8 cellular contexts compared by ENCODE assay signal in the genomic region with DNA sequence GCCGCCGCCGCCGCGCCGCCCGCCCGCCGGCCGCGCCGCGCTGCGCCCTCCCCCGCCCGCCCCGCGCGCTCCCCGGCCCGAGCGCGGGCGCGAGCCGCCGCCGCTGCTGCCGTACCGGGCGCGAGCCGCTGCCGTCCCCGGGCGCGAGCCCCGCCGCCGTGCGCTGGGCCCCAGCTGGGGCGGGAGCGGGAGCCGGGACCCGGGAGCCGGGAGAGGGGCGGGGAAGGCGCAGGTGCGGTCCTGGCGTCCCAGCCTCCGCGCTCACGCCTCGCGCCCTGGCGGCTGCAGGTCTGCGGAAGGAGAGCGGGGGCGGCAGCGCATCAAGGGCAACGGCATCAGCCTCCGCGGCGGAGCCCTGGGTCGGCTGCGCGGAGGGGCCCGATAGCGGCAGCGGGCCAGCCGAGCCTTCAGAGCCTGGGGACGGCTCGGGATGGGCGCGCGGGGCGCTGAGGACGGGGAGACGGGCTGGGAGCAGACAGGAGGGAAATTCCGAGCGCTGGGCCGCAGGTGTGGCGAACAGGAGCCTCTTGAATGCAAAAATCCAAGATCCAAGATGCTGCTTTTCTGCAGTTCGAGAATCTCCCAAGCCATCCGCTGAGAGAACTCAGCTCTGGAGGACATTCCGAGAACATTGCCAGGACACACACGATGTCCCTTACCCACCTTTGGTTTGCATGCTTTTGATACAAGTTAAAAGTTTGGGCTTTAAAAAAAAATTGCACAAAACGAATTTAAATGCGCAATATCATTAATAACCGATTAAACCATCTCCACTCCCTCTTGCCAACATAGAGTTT.
DNase-seq lines count a peak whose midpoint lies in the region; ATAC-seq and TF ChIP-seq lines count a peak whose summit lies in the region.

No MANE protein-coding gene starts in this region.

- peaks cover 8% of the 10 kb centered on the region for H3K4me1 Mint-ChIP-seq in activated T-cell treated with anti-CD3 and anti-CD28 coated beads, Interleukin-2, amount 50 U/mL, for 24 hours (ENCODE audit: low read depth)
- H3K4me1 Mint-ChIP-seq in T-helper 2 cell treated with Interferon-gamma antibody and Interleukin-4, amounts not matched to agents 5 μg/mL and 100 μg/mL, for 36 hours (ENCODE audit: low read depth), result peaks cover 4% of the 10 kb centered on the region
- peaks cover 5% of the 10 kb centered on the region for H3K4me1 Mint-ChIP-seq in progenitor cell of endocrine pancreas (ENCODE audit: low read depth)
- H3K4me1 Mint-ChIP-seq in stimulated activated memory B cell treated with anti-CD40 and anti-IgM and Interleukin-4, amounts not matched to agents 10 μg/mL and 1 μg/mL and 100 μg/mL, for 72 hours, result no peaks in the 10 kb centered on the region

- intact Hi-C loops in left cardiac atrium (cut with DNase I), result loop anchor here in 1 of 2 donors (5.0 kb wide), 1 partner anchor 119 kb away; no protein-coding TSS in a partner anchor

- peaks cover 2% of the 10 kb centered on the region for H3K9me3 Mint-ChIP-seq in activated T-cell treated with anti-CD3 and anti-CD28 coated beads, Interleukin-2, amount 50 U/mL, for 24 hours
- no peaks in the 10 kb centered on the region for H3K9me3 Mint-ChIP-seq in T-helper 2 cell treated with Interferon-gamma antibody and Interleukin-4, amounts not matched to agents 5 μg/mL and 100 μg/mL, for 36 hours
- no peaks in the 10 kb centered on the region for H3K9me3 Mint-ChIP-seq in progenitor cell of endocrine pancreas (ENCODE audit: low read depth)
- peaks cover 10% of the 10 kb centered on the region for H3K9me3 Mint-ChIP-seq in stimulated activated memory B cell treated with anti-CD40 and anti-IgM and Interleukin-4, amounts not matched to agents 10 μg/mL and 1 μg/mL and 100 μg/mL, for 72 hours

- peak; percentile 34 for DNase-seq in activated T-cell treated with anti-CD3 and anti-CD28 coated beads, Interleukin-2, amount 50 U/mL, for 24 hours
- DNase-seq in activated T-cell treated with anti-CD3 and anti-CD28 coated beads for 4 hours (no peak), left cardiac atrium (peak; percentile 44), progenitor cell of endocrine pancreas (ENCODE audit: low spot score, unreplicated experiment) (peak; percentile 70), GM10248 (ENCODE audit: extremely low spot score) (no peak)
- peak; percentile 5 for DNase-seq in T-helper 2 cell treated with Interferon-gamma antibody and Interleukin-4, amounts not matched to agents 5 μg/mL and 100 μg/mL, for 36 hours (ENCODE audit: low spot score)

- H3K27ac Mint-ChIP-seq in activated T-cell treated with anti-CD3 and anti-CD28 coated beads, Interleukin-2, amount 50 U/mL, for 24 hours, result no peak overlapping the region
- H3K27ac Mint-ChIP-seq in T-helper 2 cell treated with Interferon-gamma antibody and Interleukin-4, amounts not matched to agents 5 μg/mL and 100 μg/mL, for 36 hours, result no peak overlapping the region
- peak overlapping the region; percentile 83 for H3K27ac Mint-ChIP-seq in progenitor cell of endocrine pancreas
- no peak overlapping the region for H3K27ac Mint-ChIP-seq in stimulated activated memory B cell treated with anti-CD40 and anti-IgM and Interleukin-4, amounts not matched to agents 10 μg/mL and 1 μg/mL and 100 μg/mL, for 72 hours

- ATAC-seq in left cardiac atrium (peak; percentile 69 to 70), GM18868 (IDR thresholded peaks at IDR 0.05; ENCODE audit: unreplicated experiment) (no peak)
- no peak for ATAC-seq in stimulated activated memory B cell treated with anti-CD40 and anti-IgM and Interleukin-4, amounts not matched to agents 10 μg/mL and 1 μg/mL and 100 μg/mL, for 72 hours

- peaks cover 77% of the 10 kb centered on the region for H3K27me3 Mint-ChIP-seq in activated T-cell treated with anti-CD3 and anti-CD28 coated beads, Interleukin-2, amount 50 U/mL, for 24 hours
- H3K27me3 Mint-ChIP-seq in T-helper 2 cell treated with Interferon-gamma antibody and Interleukin-4, amounts not matched to agents 5 μg/mL and 100 μg/mL, for 36 hours (ENCODE audit: low read depth), result peaks cover 59% of the 10 kb centered on the region
- H3K27me3 Mint-ChIP-seq in progenitor cell of endocrine pancreas, result peaks cover 63% of the 10 kb centered on the region
- peaks cover 66% of the 10 kb centered on the region for H3K27me3 Mint-ChIP-seq in stimulated activated memory B cell treated with anti-CD40 and anti-IgM and Interleukin-4, amounts not matched to agents 10 μg/mL and 1 μg/mL and 100 μg/mL, for 72 hours

- TF ChIP-seq CTCF in progenitor cell of endocrine pancreas (IDR thresholded peaks at IDR 0.05; ENCODE audit: unreplicated experiment) (no peak), GM10248 (IDR thresholded peaks at IDR 0.05; ENCODE audit: control extremely low read depth, extremely low read depth, low read depth, missing control alignments) (no peak)

- peak overlapping the region; percentile 13 for H3K4me3 Mint-ChIP-seq in activated T-cell treated with anti-CD3 and anti-CD28 coated beads, Interleukin-2, amount 50 U/mL, for 24 hours
- H3K4me3 Mint-ChIP-seq in T-helper 2 cell treated with Interferon-gamma antibody and Interleukin-4, amounts not matched to agents 5 μg/mL and 100 μg/mL, for 36 hours, result no peak overlapping the region
- peak overlapping the region; percentile 68 for H3K4me3 Mint-ChIP-seq in progenitor cell of endocrine pancreas (ENCODE audit: low read depth)
- H3K4me3 Mint-ChIP-seq in stimulated activated memory B cell treated with anti-CD40 and anti-IgM and Interleukin-4, amounts not matched to agents 10 μg/mL and 1 μg/mL and 100 μg/mL, for 72 hours, result no peak overlapping the region

- CTCF ChIA-PET in GM10248 (lab: Yijun Ruan, JAX), result no interaction called here

- POLR2A ChIA-PET in GM10248 (lab: Yijun Ruan, JAX), result no interaction called here

- no peaks in the 10 kb centered on the region for H3K36me3 Mint-ChIP-seq in activated T-cell treated with anti-CD3 and anti-CD28 coated beads, Interleukin-2, amount 50 U/mL, for 24 hours (ENCODE audit: low read depth)
- H3K36me3 Mint-ChIP-seq in T-helper 2 cell treated with Interferon-gamma antibody and Interleukin-4, amounts not matched to agents 5 μg/mL and 100 μg/mL, for 36 hours (ENCODE audit: low read depth), result peaks cover 4% of the 10 kb centered on the region
- H3K36me3 Mint-ChIP-seq in progenitor cell of endocrine pancreas (ENCODE audit: insufficient read depth), result no peaks in the 10 kb centered on the region
- H3K36me3 Mint-ChIP-seq in stimulated activated memory B cell treated with anti-CD40 and anti-IgM and Interleukin-4, amounts not matched to agents 10 μg/mL and 1 μg/mL and 100 μg/mL, for 72 hours, result no peaks in the 10 kb centered on the region

Comparison
In these comparisons a context has a peak if more than half of its experiments do, and no peak if none do; other contexts are left out.
1. DNase-seq: peak in activated T-cell treated with anti-CD3 and anti-CD28 coated beads, Interleukin-2, amount 50 U/mL, for 24 hours (single experiment), T-helper 2 cell treated with Interferon-gamma antibody and Interleukin-4, amounts not matched to agents 5 μg/mL and 100 μg/mL, for 36 hours (single experiment), left cardiac atrium (single experiment) and progenitor cell of endocrine pancreas (single experiment); none in activated T-cell treated with anti-CD3 and anti-CD28 coated beads for 4 hours (single experiment) and GM10248 (single experiment).
2. H3K4me3 Mint-ChIP-seq: peak in activated T-cell treated with anti-CD3 and anti-CD28 coated beads, Interleukin-2, amount 50 U/mL, for 24 hours (single experiment) and progenitor cell of endocrine pancreas (single experiment); none in T-helper 2 cell treated with Interferon-gamma antibody and Interleukin-4, amounts not matched to agents 5 μg/mL and 100 μg/mL, for 36 hours (single experiment) and stimulated activated memory B cell treated with anti-CD40 and anti-IgM and Interleukin-4, amounts not matched to agents 10 μg/mL and 1 μg/mL and 100 μg/mL, for 72 hours (single experiment).
3. ATAC-seq: peak in left cardiac atrium (2 of 2); none in stimulated activated memory B cell treated with anti-CD40 and anti-IgM and Interleukin-4, amounts not matched to agents 10 μg/mL and 1 μg/mL and 100 μg/mL, for 72 hours (single experiment) and GM18868 (single experiment).